13 cellular contexts compared by ENCODE assay signal in the genomic region with DNA sequence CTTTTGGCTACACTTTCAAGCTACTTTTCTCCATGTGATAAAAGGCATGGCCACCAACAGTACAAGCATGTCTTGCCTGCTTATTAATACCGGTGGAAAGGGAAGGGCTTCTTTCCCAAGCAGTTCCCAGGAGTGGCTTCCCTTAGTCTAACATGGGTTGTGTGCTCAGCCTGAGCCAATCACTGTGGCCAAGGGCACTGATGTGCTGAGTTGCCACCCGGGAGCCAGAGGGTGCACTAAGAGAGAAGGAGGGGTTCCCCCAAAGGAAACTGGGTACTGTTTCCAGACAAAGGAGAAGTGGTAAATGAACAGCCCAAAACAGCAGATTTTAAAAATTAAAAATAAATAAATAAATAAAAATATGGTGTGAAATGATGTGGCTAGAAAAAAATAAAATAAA.
A peak's percentile ranks its signal among the peaks of the same experiment; 100 is the strongest.
DNase-seq lines count a peak whose midpoint lies in the region; ATAC-seq, FAIRE-seq and TF ChIP-seq lines count a peak whose summit lies in the region.
"Had no signal": no experiment of that assay in that cellular context is flagged by ENCODE, and none has a peak within 500 bp of the region (broad histone marks: within the 10 kb centered on the region; RNA-seq: fewer than 3 reads in every experiment).

No MANE protein-coding gene starts in this region.

- H3K9me2 ChIP-seq in HCT116 (ENCODE audit: insufficient read depth): no peaks in the 10 kb centered on the region

- TF ChIP-seq EP300 in GM12878 (IDR thresholded peaks at IDR 0.05; ENCODE audit: borderline replicate concordance in 1 of 2, control insufficient read depth in 1 of 2, low read depth in 2 of 2, low read length in 2 of 2): no peak

- H3K9me3 ChIP-seq in HCT116 (ENCODE audit: control insufficient read depth in 1 of 2, insufficient read depth in 1 of 2, low read depth in 1 of 2, low read length in 2 of 2) (no peaks in the 10 kb centered on the region), GM12878 (replicated peaks; ENCODE audit: control insufficient read depth, insufficient read depth, low read length) (no peaks in the 10 kb centered on the region), small intestine (ENCODE audit: control insufficient read depth, low read depth) (no peaks in the 10 kb centered on the region)

- H3K27me3 ChIP-seq in HCT116 (ENCODE audit: insufficient read depth, low read length): 0 out of 2 replicates have a peak, but pooled peaks cover 3% of the 10 kb centered on the region
- no peaks in the 10 kb centered on the region for H3K27me3 ChIP-seq in GM12878 (replicated peaks in 1 of 2; ENCODE audit: control insufficient read depth in 2 of 2, insufficient read depth in 2 of 2, low read length in 1 of 2)
- no peaks in the 10 kb centered on the region for H3K27me3 ChIP-seq in small intestine (ENCODE audit: control insufficient read depth in 2 of 2, insufficient read depth in 2 of 2, low read length in 2 of 2)
- H3K27me3 ChIP-seq: BLaER1 had no signal

- peaks cover 18% of the 10 kb centered on the region for H3K4me1 Mint-ChIP-seq in type B pancreatic cell (ENCODE audit: unreplicated experiment)

- no peak overlapping the region for H3K9ac ChIP-seq in HCT116 (ENCODE audit: low read length)
- H3K9ac ChIP-seq in GM12878 (ENCODE audit: control insufficient read depth, insufficient read depth, low read length): no peak overlapping the region
- H3K9ac ChIP-seq: BLaER1 had no signal

- H3K27me3 Mint-ChIP-seq in type B pancreatic cell: peaks cover 3% of the 10 kb centered on the region

- no peak for FAIRE-seq in GM12878 (lab: Jason Lieb, UNC)
- no peak for FAIRE-seq in small intestine (lab: Jason Lieb, UNC)
- FAIRE-seq: GM18507 had no signal

- DNase-seq in HCT116 (ENCODE audit: low read depth, low spot score) (no peak), GM12878 (ENCODE audit: low read depth, low spot score) (no peak), medulla oblongata (ENCODE audit: extremely low spot score) (peak; percentile 22), small intestine (peak; percentile 1), type B pancreatic cell (ENCODE audit: extremely low spot score, unreplicated experiment) (no peak)
- DNase-seq: HFFc6, Kasumi-1, NCI-H2171 treated with DMSO at 0.1 percent for 48 hours, NCI-H774 had no signal

- CTCF ChIA-PET in HCT116 (lab: Charles Lee): no interaction called here
- CTCF ChIA-PET in GM12878 (lab: Yijun Ruan, JAX): interaction anchor here (1.3 kb wide), 1 partner anchor 129 kb away, joined by 5 read pairs; no protein-coding TSS in a partner anchor

- SMC1A ChIA-PET in GM12878 (lab: Charles Lee; ENCODE audit: uncharacterized antibody, unreplicated experiment): no interaction called here

- RAD21 ChIA-PET in HCT116 (lab: Charles Lee; ENCODE audit: low non-redundant PET in 1 of 2, low total read pairs in 2 of 2, uncharacterized antibody in 2 of 2, unreplicated experiment in 2 of 2) (no interaction called here), GM12878 (lab: Charles Lee; ENCODE audit: unreplicated experiment) (no interaction called here)

- BruUV-seq in HCT116 (replicated peaks; lab: Mats Ljungman, UMichigan): no TSS peak
- BruUV-seq in GM12878 (replicated peaks; lab: Mats Ljungman, UMichigan): no TSS peak

- TF ChIP-seq CTCF in HCT116 (IDR thresholded peaks at IDR 0.05 in 2 of 3, conservative IDR thresholded peaks at IDR 0.05 in 1 of 3; ENCODE audit: borderline replicate concordance in 1 of 3, insufficient read depth in 1 of 3, low read depth in 2 of 3, low read length in 2 of 3): no peak
- no peak for TF ChIP-seq CTCF in GM12878 (IDR thresholded peaks at IDR 0.05 in 2 of 3, conservative IDR thresholded peaks at IDR 0.05 in 1 of 3; ENCODE audit: control insufficient read depth in 2 of 3, extremely low read depth in 1 of 3, insufficient read depth in 1 of 3, low read depth in 3 of 3, low read length in 3 of 3)
- TF ChIP-seq CTCF in type B pancreatic cell (conservative IDR thresholded peaks at IDR 0.05): no peak

- TF ChIP-seq POLR2A in HCT116 (IDR thresholded peaks at IDR 0.05; ENCODE audit: borderline replicate concordance, extremely low read depth, insufficient read depth, insufficient read length) (no peak), GM12878 (IDR thresholded peaks at IDR 0.05; ENCODE audit: low read depth, low read length) (no peak)

- H3K4me3 Mint-ChIP-seq in type B pancreatic cell: no peak overlapping the region
- H3K4me3 Mint-ChIP-seq: HFFc6 had no signal

- intact Hi-C loops in HCT116 (cut with micrococcal nuclease) (no loop called here), GM12878 (cut with micrococcal nuclease; ENCODE audit: unreplicated experiment) (no loop called here)

- WGBS in GM12878 (ENCODE audit: insufficient coverage, insufficient replicate concordance, low lambda C conversion rate, missing lambda C conversion rate): 3% methylated on average over 2 of the region's 2 CpGs
- 45 to 65% (median 52%) methylated on average over 2 of the region's 2 CpGs for WGBS in small intestine, 3 donors

- H3K4me3 ChIP-seq in HCT116 (replicated peaks in 1 of 2; ENCODE audit: low read depth in 1 of 2, low read length in 2 of 2) (no peak overlapping the region), GM12878 (no peak overlapping the region), small intestine (ENCODE audit: low read depth in 1 of 2, low read length in 2 of 2) (no peak overlapping the region)
- H3K4me3 ChIP-seq: BLaER1 had no signal

- in situ Hi-C loops in GM12878 (cut with MboI): no loop called here

- H4K20me1 ChIP-seq in HCT116 (ENCODE audit: insufficient read depth) (no peaks in the 10 kb centered on the region), GM12878 (ENCODE audit: control insufficient read depth, insufficient read depth) (no peaks in the 10 kb centered on the region)
- H4K20me1 ChIP-seq: BLaER1 had no signal

- ATAC-seq in HCT116 (peak; percentile 60), GM12878 (no peak; the same call in 2 of the 3 replicates), GM21723 (IDR thresholded peaks at IDR 0.05; ENCODE audit: unreplicated experiment) (no peak), GM21737 (IDR thresholded peaks at IDR 0.05; ENCODE audit: unreplicated experiment) (no peak)

- H3K4me1 ChIP-seq in HCT116 (ENCODE audit: control insufficient read depth in 1 of 2, insufficient read depth in 2 of 2, low read length in 2 of 2): peaks cover 4 to 5% of the 10 kb centered on the region in 2 experiments
- no peaks in the 10 kb centered on the region for H3K4me1 ChIP-seq in GM12878 (ENCODE audit: control insufficient read depth, insufficient read depth, low read length)
- no peaks in the 10 kb centered on the region for H3K4me1 ChIP-seq in small intestine (ENCODE audit: control insufficient read depth in 2 of 2, insufficient read depth in 1 of 2, low read depth in 1 of 2, low read length in 1 of 2)

- H3K9me3 Mint-ChIP-seq in type B pancreatic cell: no peaks in the 10 kb centered on the region
- H3K9me3 Mint-ChIP-seq: HFFc6 had no signal

- POLR2A ChIA-PET in HCT116 (lab: Charles Lee) (no interaction called here), GM12878 (lab: Charles Lee) (no interaction called here)

- H3K36me3 Mint-ChIP-seq in type B pancreatic cell: no peaks in the 10 kb centered on the region

- H3K27ac Mint-ChIP-seq in type B pancreatic cell: no peak overlapping the region
- H3K27ac Mint-ChIP-seq: HFFc6 had no signal

- H3K4me2 ChIP-seq in HCT116 (ENCODE audit: low read length) (no peak overlapping the region), GM12878 (ENCODE audit: control insufficient read depth, insufficient read depth) (no peak overlapping the region)
- H3K4me2 ChIP-seq: BLaER1 had no signal

- H3K79me2 ChIP-seq in HCT116 (ENCODE audit: insufficient read depth, low read length) (no peaks in the 10 kb centered on the region), GM12878 (ENCODE audit: control insufficient read depth, insufficient read depth, low read length) (no peaks in the 10 kb centered on the region)

- TF ChIP-seq RAD21 in HCT116 (IDR thresholded peaks at IDR 0.05; ENCODE audit: low read depth): no peak
- TF ChIP-seq RAD21 in GM12878 (IDR thresholded peaks at IDR 0.05; ENCODE audit: insufficient read depth, low read depth, low read length): no peak

- H3K36me3 ChIP-seq in HCT116 (ENCODE audit: control insufficient read depth in 1 of 2, insufficient read depth in 2 of 2, low read length in 2 of 2) (no peaks in the 10 kb centered on the region), GM12878 (ENCODE audit: control insufficient read depth in 2 of 2, insufficient read depth in 2 of 2, low read length in 1 of 2) (no peaks in the 10 kb centered on the region), small intestine (ENCODE audit: control insufficient read depth in 2 of 2, insufficient read depth in 2 of 2, low read length in 2 of 2) (no peaks in the 10 kb centered on the region)
- H3K36me3 ChIP-seq: BLaER1 had no signal

- no peak overlapping the region for H2AFZ ChIP-seq in HCT116 (ENCODE audit: low read depth, low read length, poor library complexity, severe bottlenecking)
- no peak overlapping the region for H2AFZ ChIP-seq in GM12878 (ENCODE audit: control insufficient read depth, low read depth, low read length)

- H3K27ac ChIP-seq in HCT116 (ENCODE audit: low read depth, low read length) (no peak overlapping the region), GM12878 (ENCODE audit: control insufficient read depth, insufficient read depth) (no peak overlapping the region), small intestine (ENCODE audit: low read depth in 1 of 2, low read length in 1 of 2) (no peak overlapping the region)
- H3K27ac ChIP-seq: BLaER1 had no signal

TF ChIP-seq in HCT116, 20 proteins besides CTCF, POLR2A, EP300 and RAD21:
- TF ChIP-seq EGR1 (IDR thresholded peaks at IDR 0.05; ENCODE audit: low read depth) (no peak), SIN3A (IDR thresholded peaks at IDR 0.05; ENCODE audit: low read depth) (no peak), ZNF274 (IDR thresholded peaks at IDR 0.05; ENCODE audit: low read depth, low read length) (no peak), FOSL1 (IDR thresholded peaks at IDR 0.05; ENCODE audit: low read depth) (no peak)
- TF ChIP-seq, protein P1, sequence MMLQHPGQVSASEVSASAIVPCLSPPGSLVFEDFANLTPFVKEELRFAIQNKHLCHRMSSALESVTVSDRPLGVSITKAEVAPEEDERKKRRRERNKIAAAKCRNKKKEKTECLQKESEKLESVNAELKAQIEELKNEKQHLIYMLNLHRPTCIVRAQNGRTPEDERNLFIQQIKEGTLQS (IDR thresholded peaks at IDR 0.05): no peak

TF ChIP-seq in GM12878, 131 proteins besides CTCF, POLR2A, EP300 and RAD21:
- TF ChIP-seq TCF3 (IDR thresholded peaks at IDR 0.05; ENCODE audit: borderline replicate concordance, insufficient read depth, low read depth, low read length) (no peak), RFX5 (IDR thresholded peaks at IDR 0.05; ENCODE audit: low read depth, low read length) (peak; percentile 79)

Comparison
In these comparisons a context has a peak if more than half of its experiments do, and no peak if none do; other contexts are left out.
1. DNase-seq: peak in medulla oblongata (single experiment) and small intestine (single experiment); none in HCT116 (single experiment), GM12878 (single experiment) and type B pancreatic cell (single experiment).